In genomic region chr1:38456564-38456876, GRCh38 we compare ENCODE assay signal across 1 cellular context.
TF ChIP-seq lines count a peak whose summit lies in the region.

No MANE protein-coding gene starts in this region.

TF ChIP-seq in H1, 55 proteins besides CTCF, POLR2A, EP300 and RAD21 (continued from another document):
- no peak for TF ChIP-seq USF2 (IDR thresholded peaks at IDR 0.05; ENCODE audit: low read length)
- TF ChIP-seq JUN (IDR thresholded peaks at IDR 0.05; ENCODE audit: low read depth, low read length), result no peak
- TF ChIP-seq TCF12 (IDR thresholded peaks at IDR 0.05; ENCODE audit: low read depth, low read length), result no peak
- TF ChIP-seq TAF7 (optimal IDR thresholded peaks at IDR 0.05; ENCODE audit: borderline replicate concordance, low read depth, low read length), result no peak
- no peak for TF ChIP-seq NRF1 (IDR thresholded peaks at IDR 0.05; ENCODE audit: low read depth, low read length)
- TF ChIP-seq SRF (IDR thresholded peaks at IDR 0.05; ENCODE audit: low read depth, low read length), result no peak
- no peak for TF ChIP-seq NANOG (IDR thresholded peaks at IDR 0.05; ENCODE audit: insufficient read depth, low read depth, low read length, poor library complexity, severe bottlenecking)
- no peak for TF ChIP-seq FOSL1 (IDR thresholded peaks at IDR 0.05; ENCODE audit: insufficient read depth, low read depth, low read length)
- no peak for TF ChIP-seq YY1 (IDR thresholded peaks at IDR 0.05; ENCODE audit: low read depth, low read length)
